1 cellular context compared by ENCODE assay signal in genomic region chr19:40809358-40810086, GRCh38.
A peak's percentile ranks its signal among the peaks of the same experiment; 100 is the strongest.
TF ChIP-seq lines count a peak whose summit lies in the region.

No MANE protein-coding gene starts in this region.

TF ChIP-seq in K562, 482 proteins besides CTCF, POLR2A, EP300 and RAD21:
- TF ChIP-seq HMGN3 (IDR thresholded peaks at IDR 0.05; ENCODE audit: borderline replicate concordance, extremely low read depth, insufficient read length, low read depth, low read length) (peak; percentile 23), NCOR1 (IDR thresholded peaks at IDR 0.05) (no peak), POLR2G (IDR thresholded peaks at IDR 0.05; ENCODE audit: low read depth, low read length) (peak; percentile 83), ZBTB33 (CRISPR knock-in tag; IDR thresholded peaks at IDR 0.05) (peak; percentile 45; the same call in 1 of the 2 replicates), NFE2 (IDR thresholded peaks at IDR 0.05; ENCODE audit: low read depth) (peak; percentile 40; the same call in 1 of the 2 replicates), SAFB (IDR thresholded peaks at IDR 0.05; ENCODE audit: borderline replicate concordance, low read depth, low read length) (no peak), ZNF79 (CRISPR knock-in tag; IDR thresholded peaks at IDR 0.05; ENCODE audit: low read depth) (no peak), ZNF77 (CRISPR knock-in tag; IDR thresholded peaks at IDR 0.05) (no peak), NONO (IDR thresholded peaks at IDR 0.05; ENCODE audit: low read depth in 2 of 2, low read length in 1 of 2) (0 out of 4 replicates have a peak, but pooled peaks of 1 of the 2 experiments have one; percentile 24), SUPT5H (IDR thresholded peaks at IDR 0.05) (peak; percentile 54; the same call in 1 of the 2 replicates), RBFOX2 (IDR thresholded peaks at IDR 0.05; ENCODE audit: low read depth, low read length) (peak; percentile 66), ZFX (CRISPR knock-in tag; IDR thresholded peaks at IDR 0.05) (peak; percentile 0; the same call in 1 of the 2 replicates), ZNF766 (CRISPR knock-in tag; conservative IDR thresholded peaks at IDR 0.05) (0 out of 2 replicates have a peak, but pooled peaks have one; percentile 6), ZNF263 (CRISPR knock-in tag; IDR thresholded peaks at IDR 0.05; ENCODE audit: borderline replicate concordance) (0 out of 2 replicates have a peak, but pooled peaks have one; percentile 25), KDM1A (IDR thresholded peaks at IDR 0.05) (no peak), ZNF609 (CRISPR knock-in tag; IDR thresholded peaks at IDR 0.05; ENCODE audit: borderline replicate concordance) (no peak), ZC3H4 (CRISPR knock-in tag; IDR thresholded peaks at IDR 0.05; ENCODE audit: borderline replicate concordance) (0 out of 2 replicates have a peak, but pooled peaks have one; percentile 38), MYNN (IDR thresholded peaks at IDR 0.05) (peak; percentile 60; the same call in 1 of the 2 replicates), MYNN (CRISPR knock-in tag; IDR thresholded peaks at IDR 0.05) (no peak), PML (IDR thresholded peaks at IDR 0.05; ENCODE audit: low read length) (no peak), ATF1 (CRISPR knock-in tag; IDR thresholded peaks at IDR 0.05) (no peak), ATF1 (tag; IDR thresholded peaks at IDR 0.05) (0 out of 2 replicates have a peak, but pooled peaks have one; percentile 14), RBM22 (IDR thresholded peaks at IDR 0.05; ENCODE audit: low read depth, low read length, poor library complexity, severe bottlenecking) (peak; percentile 84), NEUROD1 (IDR thresholded peaks at IDR 0.05; ENCODE audit: borderline replicate concordance, low read depth, low read length, partially characterized antibody) (no peak), KLF1 (tag; IDR thresholded peaks at IDR 0.05) (no peak), MLLT1 (IDR thresholded peaks at IDR 0.05) (peak in 1 of 2 experiments; percentile 87; a peak in 2 of 4 replicates), THRAP3 (IDR thresholded peaks at IDR 0.05; ENCODE audit: borderline replicate concordance) (no peak), TCFL5 (CRISPR knock-in tag; conservative IDR thresholded peaks at IDR 0.05) (no peak)
